In the genomic region with DNA sequence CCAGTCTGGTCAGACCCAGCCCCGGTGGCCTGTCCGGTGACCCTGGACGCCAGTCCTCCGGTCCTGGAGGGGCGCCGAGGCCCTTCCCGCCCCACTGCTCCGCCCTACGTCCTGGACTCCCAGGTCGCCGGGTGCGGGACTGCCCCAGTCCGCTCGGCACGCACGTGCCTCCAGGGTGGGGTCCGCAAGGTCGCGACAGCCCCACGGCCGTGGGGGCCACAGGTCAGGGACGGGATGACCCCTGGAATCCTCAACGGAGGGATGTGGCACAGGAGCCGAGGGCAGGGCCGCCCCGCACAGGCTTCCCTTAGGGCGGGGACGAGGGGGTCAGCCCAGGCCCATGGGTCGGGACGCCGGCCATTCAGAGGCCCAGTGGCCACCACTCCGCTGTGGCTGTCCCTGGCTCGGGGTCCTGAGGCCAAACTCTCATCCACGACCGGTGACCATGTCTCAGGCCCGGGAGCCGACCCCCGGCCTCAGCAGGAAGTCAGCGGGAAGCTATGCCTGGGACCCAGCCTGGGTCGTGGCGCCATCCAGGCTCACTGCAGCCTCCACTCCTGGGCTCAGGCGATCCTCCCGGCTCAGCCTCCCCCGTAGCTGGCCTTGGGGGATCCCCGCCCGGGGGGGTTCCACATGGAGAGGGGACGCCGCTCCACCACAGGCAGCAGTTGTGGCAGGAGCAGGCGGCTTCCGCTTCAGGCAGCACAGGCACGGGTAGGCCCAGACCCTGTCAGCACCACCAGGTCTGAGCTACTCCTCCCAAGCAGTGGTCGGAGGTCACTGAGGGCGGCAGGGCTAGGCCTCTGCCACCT, we compare ENCODE assay signal across 8 cellular contexts. TPM values are rescaled to one million over a fixed set of nuclear protein-coding genes. Genes with fewer than 3 reads are reported as not detected.
DNase-seq lines count a peak whose midpoint lies in the region; FAIRE-seq and TF ChIP-seq lines count a peak whose summit lies in the region.

No MANE protein-coding gene starts in this region.

- no peaks in the 10 kb centered on the region for H3K9me3 Mint-ChIP-seq in neural crest cell

- FAIRE-seq in small intestine (lab: Jason Lieb, UNC), result no peak

- H3K27ac Mint-ChIP-seq in neural crest cell (ENCODE audit: unreplicated experiment), result peak overlapping the region; percentile 27

- H3K4me1 ChIP-seq in small intestine (ENCODE audit: control insufficient read depth in 2 of 2, insufficient read depth in 1 of 2, low read depth in 1 of 2, low read length in 1 of 2), result no peaks in the 10 kb centered on the region

- TF ChIP-seq CTCF in 22Rv1 (IDR thresholded peaks at IDR 0.05), result no peak
- TF ChIP-seq CTCF in RWPE1 (conservative IDR thresholded peaks at IDR 0.05; ENCODE audit: low read depth), result no peak
- TF ChIP-seq CTCF in fibroblast of villous mesenchyme (IDR thresholded peaks at IDR 0.05; ENCODE audit: insufficient read depth, low read depth, low read length), result no peak
- TF ChIP-seq CTCF in neural crest cell (conservative IDR thresholded peaks at IDR 0.05), result no peak

- WGBS in small intestine, 3 donors, result 60 to 64% (median 60%) methylated on average over 35 to 53 of the region's 53 CpGs

- DNase-seq in RWPE1 (ENCODE audit: low spot score), result no peak
- DNase-seq in fibroblast of villous mesenchyme (ENCODE audit: low read depth), result no peak
- DNase-seq in neural crest cell (ENCODE audit: low read depth, low spot score), result no peak
- DNase-seq in dedifferentiated amniotic fluid mesenchymal stem cell (ENCODE audit: extremely low spot score), result no peak
- no peak for DNase-seq in small intestine
- DNase-seq in NCI-H446 treated with DMSO at 0.1 percent for 48 hours (lab: John Stamatoyannopoulos, UW), result no peak
- DNase-seq in NCI-H82 (lab: John Stamatoyannopoulos, UW), result no peak

- CTCF ChIA-PET in RWPE1 (lab: Yijun Ruan, JAX), result interaction anchor here (1.7 kb wide), 1 partner anchor 36 kb away, joined by 6 read pairs; no protein-coding TSS in a partner anchor

- POLR2A ChIA-PET in RWPE1 (lab: Yijun Ruan, JAX; ENCODE audit: low non-redundant PET), result no interaction called here

- peaks cover 8% of the 10 kb centered on the region for H3K27me3 Mint-ChIP-seq in neural crest cell (ENCODE audit: low read depth)

- peaks cover 4% of the 10 kb centered on the region in 2 donors for H3K36me3 ChIP-seq in small intestine (ENCODE audit: control insufficient read depth in 2 of 2, insufficient read depth in 2 of 2, low read length in 2 of 2)

- H3K4me3 ChIP-seq in fibroblast of villous mesenchyme (ENCODE audit: low read depth, low read length) (peak overlapping the region; percentile 50), small intestine (ENCODE audit: low read depth in 1 of 2, low read length in 2 of 2) (peak overlapping the region in 1 of 2 donors; percentile 46)

- peak overlapping the region; percentile 83 for H3K4me3 Mint-ChIP-seq in neural crest cell

- H3K27ac ChIP-seq in 22Rv1 (0 out of 2 replicates have a peak overlapping the region, but pooled peaks have one; percentile 34), RWPE1 (peak overlapping the region; percentile 38), small intestine (ENCODE audit: low read depth in 1 of 2, low read length in 1 of 2) (no peak overlapping the region)

- H3K9me3 ChIP-seq in small intestine (ENCODE audit: control insufficient read depth, low read depth), result no peaks in the 10 kb centered on the region

- H3K36me3 Mint-ChIP-seq in neural crest cell (ENCODE audit: low read depth), result peaks cover 7% of the 10 kb centered on the region

- H3K27me3 ChIP-seq in small intestine (ENCODE audit: control insufficient read depth in 2 of 2, insufficient read depth in 2 of 2, low read length in 2 of 2), result no peaks in the 10 kb centered on the region

- peaks cover 11% of the 10 kb centered on the region for H3K4me1 Mint-ChIP-seq in neural crest cell

RNA-seq across cellular contexts. Expression of a gene that starts 0.6 kb away (rescaled TPM):
- total RNA-seq in fibroblast of villous mesenchyme, result 2.2 and 2.3 TPM in 2 replicates
- 13.4 and 16.9 TPM in 2 replicates for total RNA-seq in neural crest cell
- polyA plus RNA-seq in small intestine, result 1 to 10 TPM in 2 of 3 donors, not detected in 1; 1.6 to 3.7 TPM

RNA-seq across cellular contexts. Expression of a gene that starts 29.1 kb away (rescaled TPM):
- 32.9 and 36.7 TPM in 2 replicates for total RNA-seq in fibroblast of villous mesenchyme
- 54.4 and 58.0 TPM in 2 replicates for total RNA-seq in neural crest cell
- 10 to 100 TPM; 24.2 to 42.1 (median 25.9) TPM for polyA plus RNA-seq in small intestine

RNA-seq across cellular contexts. Expression of a gene that starts 33.6 kb away (rescaled TPM):
- total RNA-seq in fibroblast of villous mesenchyme, result 58.7 and 68.6 TPM in 2 replicates
- total RNA-seq in neural crest cell, result 132 and 134 TPM in 2 replicates
- 100 to 1,000 TPM; 115 to 140 (median 133) TPM for polyA plus RNA-seq in small intestine

RNA-seq across cellular contexts. Expression of a gene that starts 58.9 kb away (rescaled TPM):
- total RNA-seq in fibroblast of villous mesenchyme (0.43 and 2.6 TPM in 2 replicates), neural crest cell (14.3 and 14.5 TPM in 2 replicates)
- 1 to 10 TPM in 2 of 3 donors, under 1 TPM in 1; 0.54 to 2.9 (median 2.2) TPM for polyA plus RNA-seq in small intestine

Comparison
In these comparisons a context has a peak if more than half of its experiments do, and no peak if none do; other contexts are left out.
1. H3K27ac ChIP-seq: peak in 22Rv1 (single experiment) and RWPE1 (single experiment); none in small intestine (0 of 2).